9 cellular contexts compared by ENCODE assay signal in genomic region chr6:46419576-46420002, GRCh38.
A peak's percentile ranks its signal among the peaks of the same experiment; 100 is the strongest.
DNase-seq lines count a peak whose midpoint lies in the region; ATAC-seq and TF ChIP-seq lines count a peak whose summit lies in the region.
"Had no signal": no experiment of that assay in that cellular context is flagged by ENCODE, and none has a peak within 500 bp of the region (broad histone marks: within the 10 kb centered on the region; RNA-seq: fewer than 3 reads in every experiment).

No MANE protein-coding gene starts in this region.

- intact Hi-C loops in activated naive CD4-positive, alpha-beta T cell treated with anti-CD3 and anti-CD28 coated beads for 36 hours (cut with micrococcal nuclease) = loop anchor here (1.0 to 5.0 kb wide), 6 partner anchors 73 to 891 kb away; partner anchors contain the start of gene RCAN2

- WGBS in endodermal cell (ENCODE audit: insufficient coverage in 1 of 2, insufficient read length in 1 of 2), 2 experiments = 9% methylated on average over 2 of the region's 2 CpGs; no CpG with 5 or more reads in 1 of the 2 experiments
- WGBS in mesendoderm (ENCODE audit: extremely low coverage, insufficient coverage, low lambda C conversion rate) = no CpG with 5 or more reads among the region's 2 CpGs

- no peak for ATAC-seq in HG02885 (IDR thresholded peaks at IDR 0.05; ENCODE audit: poor library complexity, unreplicated experiment)
- no peak for ATAC-seq in HG03108 (IDR thresholded peaks at IDR 0.05; ENCODE audit: unreplicated experiment)

- H3K4me2 ChIP-seq in mesendoderm (ENCODE audit: low read length) = no peak overlapping the region

- no peak overlapping the region for H3K23ac ChIP-seq in mesendoderm (ENCODE audit: low read length)

- TF ChIP-seq CTCF in endodermal cell (conservative IDR thresholded peaks at IDR 0.05) = peak; percentile 93

- H2BK5ac ChIP-seq in mesendoderm (ENCODE audit: low read length) = no peak overlapping the region

- H4K5ac ChIP-seq in mesendoderm (ENCODE audit: low read length) = no peak overlapping the region

- H3K9me3 Mint-ChIP-seq in activated naive CD4-positive, alpha-beta T cell treated with anti-CD3 and anti-CD28 coated beads for 36 hours = no peaks in the 10 kb centered on the region
- no peaks in the 10 kb centered on the region for H3K9me3 Mint-ChIP-seq in endodermal cell
- H3K9me3 Mint-ChIP-seq: central memory CD8-positive, alpha-beta T cell had no signal

- no peak overlapping the region for H2BK120ac ChIP-seq in mesendoderm (ENCODE audit: low read depth, low read length)

- no peaks in the 10 kb centered on the region for H3K36me3 Mint-ChIP-seq in activated naive CD4-positive, alpha-beta T cell treated with anti-CD3 and anti-CD28 coated beads for 36 hours (ENCODE audit: low read depth)
- no peaks in the 10 kb centered on the region for H3K36me3 Mint-ChIP-seq in endodermal cell (ENCODE audit: low read depth)

- H3K4ac ChIP-seq in mesendoderm (ENCODE audit: low read depth, low read length) = no peak overlapping the region

- H4K8ac ChIP-seq in mesendoderm (ENCODE audit: low read depth, low read length) = no peak overlapping the region

- no peaks in the 10 kb centered on the region for H3K4me1 Mint-ChIP-seq in activated naive CD4-positive, alpha-beta T cell treated with anti-CD3 and anti-CD28 coated beads for 36 hours (ENCODE audit: low read depth)
- H3K4me1 Mint-ChIP-seq in endodermal cell = peaks cover 11% of the 10 kb centered on the region
- H3K4me1 Mint-ChIP-seq: central memory CD8-positive, alpha-beta T cell had no signal

- CTCF ChIA-PET in activated naive CD4-positive, alpha-beta T cell treated with anti-CD3 and anti-CD28 coated beads for 36 hours (lab: Charles Lee) = interaction anchor here (1.1 kb wide), 1 partner anchor 9 kb away, joined by 3 read pairs; no protein-coding TSS in a partner anchor

- H3K9me3 ChIP-seq in endodermal cell (ENCODE audit: control insufficient read depth, low read length) = no peaks in the 10 kb centered on the region

- no peaks in the 10 kb centered on the region for H3K36me3 ChIP-seq in endodermal cell (ENCODE audit: control insufficient read depth, insufficient read depth, low read length)
- H3K36me3 ChIP-seq in mesendoderm (ENCODE audit: control insufficient read depth, insufficient read depth, low read length) = no peaks in the 10 kb centered on the region

- H3K27me3 Mint-ChIP-seq in activated naive CD4-positive, alpha-beta T cell treated with anti-CD3 and anti-CD28 coated beads for 36 hours (ENCODE audit: low read depth) = peaks cover 12% of the 10 kb centered on the region
- H3K27me3 Mint-ChIP-seq in endodermal cell (ENCODE audit: insufficient read depth) = no peaks in the 10 kb centered on the region

- H3K79me1 ChIP-seq in mesendoderm (ENCODE audit: low read length) = no peaks in the 10 kb centered on the region

- H3K27ac Mint-ChIP-seq in activated naive CD4-positive, alpha-beta T cell treated with anti-CD3 and anti-CD28 coated beads for 36 hours = no peak overlapping the region
- no peak overlapping the region for H3K27ac Mint-ChIP-seq in endodermal cell

- H3K27ac ChIP-seq in endodermal cell (ENCODE audit: low read depth, low read length) = no peak overlapping the region
- H3K27ac ChIP-seq in mesendoderm (ENCODE audit: low read depth, low read length) = no peak overlapping the region

- H3K56ac ChIP-seq in mesendoderm (ENCODE audit: low read length) = no peak overlapping the region

- no peak overlapping the region for H2AK5ac ChIP-seq in mesendoderm (ENCODE audit: low read length)

- no peak overlapping the region for H2BK15ac ChIP-seq in mesendoderm (replicated peaks; ENCODE audit: low read depth)

- no peaks in the 10 kb centered on the region for H3K4me1 ChIP-seq in endodermal cell (ENCODE audit: control insufficient read depth, insufficient read depth, low read length)
- H3K4me1 ChIP-seq in mesendoderm (ENCODE audit: control insufficient read depth, low read depth, low read length) = no peaks in the 10 kb centered on the region

- H3K4me3 ChIP-seq in endodermal cell (ENCODE audit: low read length) (no peak overlapping the region), mesendoderm (ENCODE audit: low read length) (no peak overlapping the region)

- H3K4me3 Mint-ChIP-seq in activated naive CD4-positive, alpha-beta T cell treated with anti-CD3 and anti-CD28 coated beads for 36 hours = no peak overlapping the region
- H3K4me3 Mint-ChIP-seq in endodermal cell = no peak overlapping the region
- H3K4me3 Mint-ChIP-seq: central memory CD8-positive, alpha-beta T cell had no signal

- peak; percentile 71 for DNase-seq in activated naive CD4-positive, alpha-beta T cell treated with anti-CD3 and anti-CD28 coated beads for 36 hours
- no peak for DNase-seq in activated naive CD4-positive, alpha-beta T cell treated with anti-CD3 and anti-CD28 coated beads, Interleukin-2, amount 50 U/mL, for 16 hours
- DNase-seq in M059J (ENCODE audit: low read depth) = peak; percentile 73
- DNase-seq in SHP77 (lab: John Stamatoyannopoulos, UW) = peak; percentile 28 to 33
- peak; percentile 75 for DNase-seq in endodermal cell
- DNase-seq in mesendoderm = peak; percentile 68

- H3K18ac ChIP-seq in mesendoderm (ENCODE audit: low read length) = no peak overlapping the region

- H3K79me2 ChIP-seq in mesendoderm (ENCODE audit: control insufficient read depth, insufficient read depth, low read length) = no peaks in the 10 kb centered on the region

- H3K9ac ChIP-seq in endodermal cell (ENCODE audit: extremely low read depth, low read length, poor library complexity, severe bottlenecking) (no peak overlapping the region), mesendoderm (ENCODE audit: low read length) (no peak overlapping the region)

- H3K27me3 ChIP-seq in endodermal cell (ENCODE audit: control insufficient read depth, insufficient read depth, low read length, poor library complexity, severe bottlenecking) (no peaks in the 10 kb centered on the region), mesendoderm (ENCODE audit: insufficient read depth, low read length, poor library complexity) (no peaks in the 10 kb centered on the region)
